8 cellular contexts compared by ENCODE assay signal in genomic region chr1:32701951-32702598, GRCh38. TPM values are rescaled to one million over a fixed set of nuclear protein-coding genes. Genes with fewer than 3 reads are reported as not detected.
DNase-seq lines count a peak whose midpoint lies in the region; ATAC-seq and TF ChIP-seq lines count a peak whose summit lies in the region.

No MANE protein-coding gene starts in this region.

- H3K9me3 ChIP-seq in AG04450 (ENCODE audit: control insufficient read depth, insufficient read depth, low read length): peaks cover 4% of the 10 kb centered on the region
- no peaks in the 10 kb centered on the region for H3K9me3 ChIP-seq in thyroid gland

- TF ChIP-seq POLR2A in thyroid gland (IDR thresholded peaks at IDR 0.05): no peak

- no peak for TF ChIP-seq EP300 in Ishikawa (IDR thresholded peaks at IDR 0.05; ENCODE audit: borderline replicate concordance)

- whole genome bisulfite sequencing in thyroid gland, 2 donors: 6 to 15% methylated on average over 8 to 9 of the region's 27 CpGs

- H3K27me3 ChIP-seq in AG04450 (ENCODE audit: control insufficient read depth, insufficient read depth, low read length): no peaks in the 10 kb centered on the region
- H3K27me3 ChIP-seq in thyroid gland: no peaks in the 10 kb centered on the region

- TF ChIP-seq CTCF in AG04450 (IDR thresholded peaks at IDR 0.05; ENCODE audit: low read depth, low read length): no peak
- no peak for TF ChIP-seq CTCF in cardiac fibroblast (IDR thresholded peaks at IDR 0.05; ENCODE audit: low read depth, low read length)
- TF ChIP-seq CTCF in thyroid gland (IDR thresholded peaks at IDR 0.05): no peak

- H3K27ac ChIP-seq in AG04450 (ENCODE audit: low read depth, low read length): peak overlapping the region; percentile 61
- peak overlapping the region; percentile 46 to 68 (median 55) for H3K27ac ChIP-seq in thyroid gland

- H3K4me3 ChIP-seq in AG04450 (ENCODE audit: low read depth, low read length): peak overlapping the region; percentile 81
- H3K4me3 ChIP-seq in cardiac fibroblast (replicated peaks in 1 of 2; ENCODE audit: low read depth in 2 of 2, low read length in 2 of 2): peak overlapping the region; percentile 62 to 70
- peak overlapping the region in 1 of 3 donors; percentile 46 for H3K4me3 ChIP-seq in thyroid gland (replicated peaks in 1 of 3)

- intact Hi-C loops in thyroid gland (cut with DNase I): no loop called here

- CTCF ChIA-PET in AG04450 (lab: Charles Lee) (interaction anchor here (0.8 to 1.1 kb wide), 2 partner anchors 10 to 73 kb away, joined by 4 to 6 read pairs; no protein-coding TSS in a partner anchor), HEK293T (lab: Yijun Ruan, JAX) (interaction anchor here (1.4 kb wide), 1 partner anchor 10 kb away, joined by 4 read pairs; no protein-coding TSS in a partner anchor)

- POLR2A ChIA-PET in AG04450 (lab: Yijun Ruan, JAX) (interaction anchor here (1.0 to 4.2 kb wide), 7 partner anchors 9 to 71 kb away, joined by 3 to 40 read pairs (median 4); partner anchors contain the start of gene RBBP4), HEK293T (lab: Yijun Ruan, JAX) (interaction anchor here (1.0 to 1.3 kb wide), 3 partner anchors 8 to 51 kb away, joined by 4 read pairs; partner anchors contain the start of gene RBBP4)

- peak; percentile 7 for ATAC-seq in left lobe of liver

- DNase-seq in AG04450 (ENCODE audit: low read depth, low spot score): no peak
- DNase-seq in cardiac fibroblast (ENCODE audit: low read depth in 2 of 2): no peak
- no peak for DNase-seq in left lobe of liver (ENCODE audit: low spot score)
- DNase-seq in thyroid gland: peak; percentile 89 to 91
- no peak for DNase-seq in COLO829 (ENCODE audit: low spot score)
- no peak for DNase-seq in central memory CD4-positive, alpha-beta T cell
- no peak for DNase-seq in HEK293T (ENCODE audit: extremely low spot score)

- no peaks in the 10 kb centered on the region for H3K36me3 ChIP-seq in thyroid gland

- TF ChIP-seq RAD21 in Ishikawa (IDR thresholded peaks at IDR 0.05; ENCODE audit: low read depth): no peak

- H3K4me1 ChIP-seq in thyroid gland: peaks cover 14 to 16% of the 10 kb centered on the region in 2 donors

TF ChIP-seq in Ishikawa, 13 proteins besides CTCF, POLR2A, EP300 and RAD21:
- TF ChIP-seq TAF1 (IDR thresholded peaks at IDR 0.05; ENCODE audit: low read depth) (0 out of 2 replicates have a peak, but pooled peaks have one; percentile 33), TCF12 (IDR thresholded peaks at IDR 0.05; ENCODE audit: low read depth) (no peak)

TF ChIP-seq in HEK293T, 16 proteins besides CTCF, POLR2A, EP300 and RAD21:
- TF ChIP-seq TARDBP (IDR thresholded peaks at IDR 0.05) (no peak), FOXM1 (IDR thresholded peaks at IDR 0.05; ENCODE audit: borderline replicate concordance) (no peak), SUZ12 (IDR thresholded peaks at IDR 0.05) (no peak), FOXK2 (IDR thresholded peaks at IDR 0.05) (no peak), PKNOX1 (IDR thresholded peaks at IDR 0.05) (no peak), ZNF384 (IDR thresholded peaks at IDR 0.05) (no peak), FOXA1 (IDR thresholded peaks at IDR 0.05) (no peak), ELF4 (IDR thresholded peaks at IDR 0.05) (no peak), ARNT (IDR thresholded peaks at IDR 0.05) (no peak), BHLHE40 (IDR thresholded peaks at IDR 0.05; ENCODE audit: borderline replicate concordance) (no peak), SP1 (IDR thresholded peaks at IDR 0.05) (no peak), LEF1 (IDR thresholded peaks at IDR 0.05; ENCODE audit: borderline replicate concordance) (no peak), CTBP1 (IDR thresholded peaks at IDR 0.05; ENCODE audit: borderline replicate concordance) (no peak), L3MBTL2 (conservative IDR thresholded peaks at IDR 0.05) (no peak), HDGF (IDR thresholded peaks at IDR 0.05; ENCODE audit: borderline replicate concordance) (no peak), NFRKB (IDR thresholded peaks at IDR 0.05) (no peak)

RNA-seq across cellular contexts. Expression of gene SYNC, which starts 0.5 kb away (rescaled TPM):
- 50.4 and 65.1 TPM in 2 replicates for polyA plus RNA-seq in AG04450 (2011; rRNA removed)
- 63.5 and 68.5 TPM in 2 replicates for polyA minus RNA-seq in AG04450 (2011; rRNA and poly(A)+ RNA removed)
- total RNA-seq in left lobe of liver (0.45 TPM), thyroid gland (10 to 100 TPM in 1 of 4 donors, 1 to 10 TPM in 3; 7.3 to 13.7 (median 7.7) TPM)

RNA-seq across cellular contexts. Expression of gene RBBP4, which starts 51.1 kb away (rescaled TPM):
- polyA plus RNA-seq in AG04450 (2011; rRNA removed): 132 and 154 TPM in 2 replicates
- polyA minus RNA-seq in AG04450 (2011; rRNA and poly(A)+ RNA removed): 107 and 150 TPM in 2 replicates
- 52.3 TPM for total RNA-seq in left lobe of liver
- 100 to 1,000 TPM; 100 to 172 (median 138) TPM for total RNA-seq in thyroid gland

RNA-seq across cellular contexts. Expression of gene ZBTB8OS, which starts 51.7 kb away (rescaled TPM):
- polyA plus RNA-seq in AG04450 (2011; rRNA removed): 63.5 and 89.1 TPM in 2 replicates
- polyA minus RNA-seq in AG04450 (2011; rRNA and poly(A)+ RNA removed): 12.3 and 22.9 TPM in 2 replicates
- total RNA-seq in left lobe of liver (22.7 TPM), thyroid gland (10 to 100 TPM; 28.3 to 43.4 (median 34.9) TPM)

Comparison
In these comparisons a context has a peak if more than half of its experiments do, and no peak if none do; other contexts are left out.
1. DNase-seq: peak in thyroid gland (2 of 2); none in AG04450 (single experiment), cardiac fibroblast (0 of 2), left lobe of liver (single experiment), COLO829 (single experiment), central memory CD4-positive, alpha-beta T cell (single experiment) and HEK293T (single experiment).